ENCODE assay signal across 35 cellular contexts in genomic region chr10:111179514-111179913, GRCh38.
"Had no signal": no experiment of that assay in that cellular context is flagged by ENCODE, and none has a peak within 500 bp of the region (broad histone marks: within the 10 kb centered on the region; RNA-seq: fewer than 3 reads in every experiment).

No MANE protein-coding gene starts in this region.

- DNase-seq: Karpas-422, Kasumi-1, MG63, MM.1S, MV-4-11, NCI-H1048, NCI-H1092, NCI-H1092 treated with DMSO at 0.1 percent for 48 hours, NCI-H1105, NCI-H1105 treated with DMSO at 0.1 percent for 48 hours, NCI-H1417, NCI-H1417 treated with DMSO at 0.1 percent for 48 hours, NCI-H1436, NCI-H1436 treated with DMSO at 0.1 percent for 48 hours, NCI-H146, NCI-H1694, NCI-H1694 treated with DMSO at 0.1 percent for 48 hours, NCI-H187, NCI-H187 treated with DMSO at 0.1 percent for 48 hours, NCI-H1930, NCI-H2029, NCI-H2029 treated with DMSO at 0.1 percent for 48 hours, NCI-H2081, NCI-H2081 treated with DMSO at 0.1 percent for 48 hours, NCI-H2107, NCI-H2171, NCI-H2171 treated with DMSO at 0.1 percent for 48 hours, NCI-H2227 treated with DMSO at 0.1 percent for 48 hours, NCI-H226, NCI-H345, NCI-H446, NCI-H446 treated with DMSO at 0.1 percent for 48 hours, NCI-H510A, NCI-H510A treated with DMSO at 0.1 percent for 48 hours, NCI-H524 had no signal

- H3K27me3 ChIP-seq: MG63 had no signal

- H3K4me3 ChIP-seq: MG63 had no signal

- H3K36me3 ChIP-seq: MG63 had no signal

- H3K9me3 ChIP-seq: MG63 had no signal
